Comparison of ENCODE assay signal across 8 cellular contexts in genomic region chr1:235327559-235328270, GRCh38. TPM values are rescaled to one million over a fixed set of nuclear protein-coding genes. Genes with fewer than 3 reads are reported as not detected.
DNase-seq lines count a peak whose midpoint lies in the region; ATAC-seq and TF ChIP-seq lines count a peak whose summit lies in the region.

ARID4B (minus strand) TSS chr1:235328179; CDS start chr1:235326919, 1,260 bp downstream.

- no peaks in the 10 kb centered on the region for H3K27me3 ChIP-seq in colonic mucosa
- no peaks in the 10 kb centered on the region for H3K27me3 ChIP-seq in lower lobe of right lung (ENCODE audit: low read depth)

- H3K27ac ChIP-seq in colonic mucosa (peak within 1 kb of the TSS; percentile 99), lower lobe of right lung (peak within 1 kb of the TSS; percentile 95)

- H3K27ac Mint-ChIP-seq in stimulated activated naive CD8-positive, alpha-beta T cell treated with anti-CD3 and anti-CD28 coated beads, Interleukin-15, amount 100 ng/mL, for 72 hours = peak within 1 kb of the TSS; percentile 95 to 100

- H3K4me3 ChIP-seq in colonic mucosa (peak within 1 kb of the TSS; percentile 93), lower lobe of right lung (peak within 1 kb of the TSS; percentile 93)

- no peaks in the 10 kb centered on the region for H3K9me3 ChIP-seq in colonic mucosa
- no peaks in the 10 kb centered on the region for H3K9me3 ChIP-seq in lower lobe of right lung

- H3K4me3 Mint-ChIP-seq in stimulated activated naive CD8-positive, alpha-beta T cell treated with anti-CD3 and anti-CD28 coated beads, Interleukin-15, amount 100 ng/mL, for 72 hours = peak within 1 kb of the TSS; percentile 98 to 99

- H3K9ac ChIP-seq in colonic mucosa (ENCODE audit: low read depth in 2 of 2, low read length in 2 of 2) = peak within 1 kb of the TSS; percentile 96 to 98

- peak; percentile 4 for ATAC-seq in GM18868 (IDR thresholded peaks at IDR 0.05; ENCODE audit: unreplicated experiment)
- ATAC-seq in HG03135 (IDR thresholded peaks at IDR 0.05; ENCODE audit: unreplicated experiment) = peak; percentile 6
- ATAC-seq in lower lobe of right lung = peak; percentile 49 to 54
- ATAC-seq in stimulated activated naive CD8-positive, alpha-beta T cell treated with anti-CD3 and anti-CD28 coated beads, Interleukin-15, amount 100 ng/mL, for 72 hours = peak; percentile 13

- H3K4me1 Mint-ChIP-seq in stimulated activated naive CD8-positive, alpha-beta T cell treated with anti-CD3 and anti-CD28 coated beads, Interleukin-15, amount 100 ng/mL, for 72 hours = peaks cover 15% of the 10 kb centered on the region

- no peaks in the 10 kb centered on the region for H3K9me3 Mint-ChIP-seq in stimulated activated naive CD8-positive, alpha-beta T cell treated with anti-CD3 and anti-CD28 coated beads, Interleukin-15, amount 100 ng/mL, for 72 hours

- in situ Hi-C loops in SK-MEL-5 (cut with HindIII; ENCODE audit: low pct_unique_long_range_greater_than_20kb, low sequenced_read_pairs) = no loop called here

- H3K4me1 ChIP-seq in colonic mucosa (peaks cover 5% of the 10 kb centered on the region), lower lobe of right lung (peaks cover 68% of the 10 kb centered on the region)

- TF ChIP-seq CTCF in colonic mucosa (IDR thresholded peaks at IDR 0.05) (no peak), lower lobe of right lung (IDR thresholded peaks at IDR 0.05) (no peak)

- intact Hi-C loops in colonic mucosa (cut with DNase I) (no loop called here), lower lobe of right lung (cut with DNase I) (no loop called here)

- H3K36me3 ChIP-seq in colonic mucosa (no peaks in the 10 kb centered on the region), lower lobe of right lung (no peaks in the 10 kb centered on the region)

- no peaks in the 10 kb centered on the region for H3K27me3 Mint-ChIP-seq in stimulated activated naive CD8-positive, alpha-beta T cell treated with anti-CD3 and anti-CD28 coated beads, Interleukin-15, amount 100 ng/mL, for 72 hours

- DNase-seq in AG08395 (ENCODE audit: low spot score) (peak; percentile 34), SK-MEL-5 (ENCODE audit: low read depth, low spot score) (no peak), colonic mucosa (no peak), lower lobe of right lung (peak; percentile 86), GM19240 (ENCODE audit: insufficient read length, low spot score) (no peak)
- peak in 1 of 2 donors; percentile 75 for DNase-seq in stimulated activated naive CD8-positive, alpha-beta T cell treated with anti-CD3 and anti-CD28 coated beads, Interleukin-15, amount 100 ng/mL, for 72 hours

RNA-seq across cellular contexts. Expression of gene ARID4B, which starts in this region (rescaled TPM):
- 13.8 and 14.1 TPM in 2 replicates for total RNA-seq in SK-MEL-5 (2014; rRNA removed; shearing (Covaris generic))
- 4.4 and 5.3 TPM in 2 replicates for polyA plus RNA-seq in SK-MEL-5 (2015; cell fraction: cytosol; rRNA removed)
- 19.7 and 33.3 TPM in 2 replicates for polyA plus RNA-seq in SK-MEL-5 (2015; cell fraction: nucleus; rRNA removed)
- 10 to 100 TPM; 27.0 to 31.0 TPM for total RNA-seq in colonic mucosa
- 39.1 TPM for total RNA-seq in lower lobe of right lung

Comparison
In these comparisons a context has a peak if more than half of its experiments do, and no peak if none do; other contexts are left out.
1. DNase-seq: peak in AG08395 (single experiment) and lower lobe of right lung (single experiment); none in SK-MEL-5 (single experiment), colonic mucosa (single experiment) and GM19240 (single experiment).
2. Peak in every context shown above with its lines, with median percentiles within 50 percentile points of each other: ATAC-seq.